11 cellular contexts compared by ENCODE assay signal in genomic region chr21:38956791-38957571, GRCh38.
A peak's percentile ranks its signal among the peaks of the same experiment; 100 is the strongest.
DNase-seq lines count a peak whose midpoint lies in the region; ATAC-seq lines count a peak whose summit lies in the region.
"Had no signal": no experiment of that assay in that cellular context is flagged by ENCODE, and none has a peak within 500 bp of the region (broad histone marks: within the 10 kb centered on the region; RNA-seq: fewer than 3 reads in every experiment).

No MANE protein-coding gene starts in this region.

- no peak overlapping the region for H3K4me3 Mint-ChIP-seq in activated CD4-positive, alpha-beta memory T cell treated with anti-CD3 and anti-CD28 coated beads, Interleukin-2, amount 10 ng/mL, durations not matched to agents 7 days and 5 days
- H3K4me3 Mint-ChIP-seq: CD8-positive, alpha-beta memory T cell had no signal

- H3K9me3 Mint-ChIP-seq in activated CD4-positive, alpha-beta memory T cell treated with anti-CD3 and anti-CD28 coated beads, Interleukin-2, amount 10 ng/mL, durations not matched to agents 7 days and 5 days = peaks cover 10% of the 10 kb centered on the region
- H3K9me3 Mint-ChIP-seq: CD8-positive, alpha-beta memory T cell had no signal

- peaks cover 8% of the 10 kb centered on the region for H3K36me3 Mint-ChIP-seq in activated CD4-positive, alpha-beta memory T cell treated with anti-CD3 and anti-CD28 coated beads, Interleukin-2, amount 10 ng/mL, durations not matched to agents 7 days and 5 days (ENCODE audit: low read depth)
- H3K36me3 Mint-ChIP-seq: CD8-positive, alpha-beta memory T cell had no signal

- H3K27ac ChIP-seq in angular gyrus (ENCODE audit: low read depth, low read length) = peak overlapping the region; percentile 75

- no peak for ATAC-seq in HG03039 (IDR thresholded peaks at IDR 0.05; ENCODE audit: unreplicated experiment)
- no peak for ATAC-seq in GM19455 (IDR thresholded peaks at IDR 0.05; ENCODE audit: unreplicated experiment)
- ATAC-seq in HG03175 (IDR thresholded peaks at IDR 0.05; ENCODE audit: unreplicated experiment) = no peak

- H3K4me1 Mint-ChIP-seq in activated CD4-positive, alpha-beta memory T cell treated with anti-CD3 and anti-CD28 coated beads, Interleukin-2, amount 10 ng/mL, durations not matched to agents 7 days and 5 days = peaks cover 31% of the 10 kb centered on the region
- H3K4me1 Mint-ChIP-seq: CD8-positive, alpha-beta memory T cell had no signal

- POLR2A ChIA-PET in activated CD4-positive, alpha-beta memory T cell treated with anti-CD3 and anti-CD28 coated beads, Interleukin-2, amount 10 ng/mL, durations not matched to agents 7 days and 5 days (lab: Charles Lee) = interaction anchor here (0.8 kb wide), 1 partner anchor 29 kb away, joined by 3 read pairs; no protein-coding TSS in a partner anchor

- H3K27me3 Mint-ChIP-seq in activated CD4-positive, alpha-beta memory T cell treated with anti-CD3 and anti-CD28 coated beads, Interleukin-2, amount 10 ng/mL, durations not matched to agents 7 days and 5 days = peaks cover 6% of the 10 kb centered on the region

- DNase-seq in DMS53 (lab: John Stamatoyannopoulos, UW) = peak; percentile 89
- DNase-seq in NCI-H2081 (lab: John Stamatoyannopoulos, UW) = peak; percentile 88 to 98
- peak; percentile 51 for DNase-seq in middle frontal gyrus (ENCODE audit: extremely low spot score, low spot score)
- DNase-seq in activated CD4-positive, alpha-beta memory T cell treated with anti-CD3 and anti-CD28 coated beads, Interleukin-2, amount 10 ng/mL, durations not matched to agents 7 days and 5 days = no peak
- DNase-seq: activated effector memory CD4-positive, alpha-beta T cell treated with Interleukin-2 at 50 U/mL for 16 hours; CD8-positive, alpha-beta memory T cell; spleen had no signal

- H3K27ac Mint-ChIP-seq in activated CD4-positive, alpha-beta memory T cell treated with anti-CD3 and anti-CD28 coated beads, Interleukin-2, amount 10 ng/mL, durations not matched to agents 7 days and 5 days = no peak overlapping the region
- H3K27ac Mint-ChIP-seq: CD8-positive, alpha-beta memory T cell had no signal

- CTCF ChIA-PET in activated CD4-positive, alpha-beta memory T cell treated with anti-CD3 and anti-CD28 coated beads, Interleukin-2, amount 10 ng/mL, durations not matched to agents 7 days and 5 days (lab: Charles Lee) = interaction anchor here (1.8 kb wide), 1 partner anchor 11 kb away, joined by 4 read pairs; no protein-coding TSS in a partner anchor
